ENCODE assay signal across 16 cellular contexts in the genomic region with DNA sequence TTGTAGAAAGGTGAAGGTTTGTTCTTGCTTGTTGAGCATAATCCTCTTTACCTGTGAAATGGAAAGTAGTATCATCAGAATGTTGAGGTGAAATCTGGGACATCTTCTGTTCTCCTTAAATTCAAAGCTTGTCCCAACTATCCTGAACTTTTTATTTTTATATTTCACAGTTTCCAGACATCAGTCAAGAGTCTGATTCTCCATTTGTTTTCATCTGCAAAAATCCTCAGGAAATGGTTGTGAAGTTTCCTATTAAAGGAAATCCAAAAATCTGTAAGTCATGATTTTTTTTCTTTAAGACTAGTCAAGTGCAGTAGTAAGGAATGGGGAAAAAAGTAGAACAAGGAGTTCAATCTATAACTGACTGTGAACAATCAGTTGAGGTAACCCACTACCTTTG. TPM values are rescaled to one million over a fixed set of nuclear protein-coding genes. Genes with fewer than 3 reads are reported as not detected.
DNase-seq lines count a peak whose midpoint lies in the region; ATAC-seq and FAIRE-seq lines count a peak whose summit lies in the region.
"Had no signal": no experiment of that assay in that cellular context is flagged by ENCODE, and none has a peak within 500 bp of the region (broad histone marks: within the 10 kb centered on the region; RNA-seq: fewer than 3 reads in every experiment).

No MANE protein-coding gene starts in this region.

- no peak overlapping the region for H2BK5ac ChIP-seq in mesenchymal stem cell (ENCODE audit: low read depth, low read length, poor library complexity, severe bottlenecking)

- no peak overlapping the region for H2AK5ac ChIP-seq in mesenchymal stem cell (ENCODE audit: low read length, severe bottlenecking)

- peaks cover 9 to 38% (median 33%) of the 10 kb centered on the region in 4 donors for H3K4me1 Mint-ChIP-seq in CD4-positive, CD25-positive, alpha-beta regulatory T cell
- peaks cover 27% of the 10 kb centered on the region for H3K4me1 Mint-ChIP-seq in activated T-helper 17 cell treated with anti-CD3 and anti-CD28 coated beads, Interleukin-2, amount 50 U/mL, for 72 hours

- no peak for ATAC-seq in CD4-positive, CD25-positive, alpha-beta regulatory T cell (ENCODE audit: low read depth in 2 of 2)
- no peak for ATAC-seq in activated T-helper 17 cell treated with anti-CD3 and anti-CD28 coated beads, Interleukin-2, amount 50 U/mL, for 72 hours (replicated peaks)
- ATAC-seq in HG03439 (IDR thresholded peaks at IDR 0.05; ENCODE audit: unreplicated experiment), result no peak
- ATAC-seq in GM19397 (IDR thresholded peaks at IDR 0.05; ENCODE audit: unreplicated experiment), result no peak
- ATAC-seq: mucosa of descending colon had no signal

- DNase-seq in CD4-positive, CD25-positive, alpha-beta regulatory T cell, result no peak
- DNase-seq in mesenchymal stem cell (no peak), mucosa of gallbladder (ENCODE audit: low spot score) (no peak)
- DNase-seq: activated CD4-positive, CD25-positive, alpha-beta regulatory T cell; activated effector memory CD4-positive, alpha-beta T cell treated with Interleukin-2 at 50 U/mL for 16 hours; mucosa of descending colon; MV-4-11; stimulated activated CD4-positive, alpha-beta T cell treated with anti-CD3 and anti-CD28 coated beads, Interleukin-1b, Interleukin-23, amount 100 ng/mL, for 48 hours had no signal

- H2BK120ac ChIP-seq in mesenchymal stem cell (ENCODE audit: low read depth, low read length), result no peak overlapping the region

- peak overlapping the region in 2 of 3 donors; percentile 35 to 50 for H3K27ac Mint-ChIP-seq in CD4-positive, CD25-positive, alpha-beta regulatory T cell
- peak overlapping the region; percentile 80 for H3K27ac Mint-ChIP-seq in activated T-helper 17 cell treated with anti-CD3 and anti-CD28 coated beads, Interleukin-2, amount 50 U/mL, for 72 hours

- H3K23ac ChIP-seq in mesenchymal stem cell (ENCODE audit: low read length in 2 of 2), result no peak overlapping the region

- H3K4me3 Mint-ChIP-seq in CD4-positive, CD25-positive, alpha-beta regulatory T cell, result no peak overlapping the region
- H3K4me3 Mint-ChIP-seq in activated T-helper 17 cell treated with anti-CD3 and anti-CD28 coated beads, Interleukin-2, amount 50 U/mL, for 72 hours, result peak overlapping the region; percentile 58

- H3K27me3 Mint-ChIP-seq in CD4-positive, CD25-positive, alpha-beta regulatory T cell, result no peaks in the 10 kb centered on the region
- H3K27me3 Mint-ChIP-seq in activated T-helper 17 cell treated with anti-CD3 and anti-CD28 coated beads, Interleukin-2, amount 50 U/mL, for 72 hours, result no peaks in the 10 kb centered on the region

- H2AFZ ChIP-seq in mesenchymal stem cell (ENCODE audit: low read depth, low read length), result no peak overlapping the region

- H3K9ac ChIP-seq in mesenchymal stem cell (ENCODE audit: low read length), result peak overlapping the region; percentile 53
- H3K9ac ChIP-seq: BLaER1 treated with 17β-estradiol and CSF1 and Interleukin-3, amounts not matched to agents 10 nM and 100 nM had no signal

- H2BK12ac ChIP-seq in mesenchymal stem cell (ENCODE audit: low read length in 2 of 2), result no peak overlapping the region

- no peak overlapping the region for H2BK15ac ChIP-seq in mesenchymal stem cell (ENCODE audit: low read depth, poor library complexity, severe bottlenecking)

- H3K27ac ChIP-seq in CD4-positive, CD25-positive, alpha-beta regulatory T cell (ENCODE audit: insufficient read depth, low read length, poor library complexity, severe bottlenecking), result no peak overlapping the region
- H3K27ac ChIP-seq in mesenchymal stem cell (ENCODE audit: low read length, poor library complexity, severe bottlenecking), result peak overlapping the region; percentile 83
- H3K27ac ChIP-seq: BLaER1 treated with 17β-estradiol and CSF1 and Interleukin-3, amounts not matched to agents 10 nM and 100 nM; SK-N-MC had no signal

- no peaks in the 10 kb centered on the region for H3K9me3 Mint-ChIP-seq in CD4-positive, CD25-positive, alpha-beta regulatory T cell
- H3K9me3 Mint-ChIP-seq in activated T-helper 17 cell treated with anti-CD3 and anti-CD28 coated beads, Interleukin-2, amount 50 U/mL, for 72 hours, result no peaks in the 10 kb centered on the region

- H3K36me3 ChIP-seq in CD4-positive, CD25-positive, alpha-beta regulatory T cell (ENCODE audit: control insufficient read depth, insufficient read depth, low read length), result peaks cover 28% of the 10 kb centered on the region
- peaks cover 7 to 42% of the 10 kb centered on the region in 2 experiments for H3K36me3 ChIP-seq in mesenchymal stem cell (ENCODE audit: control insufficient read depth in 1 of 2, insufficient read depth in 2 of 2, low read depth in 1 of 2, low read length in 2 of 2)

- H4K8ac ChIP-seq in mesenchymal stem cell (ENCODE audit: low read length), result no peak overlapping the region

- peaks cover 11% of the 10 kb centered on the region for H3K79me1 ChIP-seq in mesenchymal stem cell (replicated peaks; ENCODE audit: low read length, poor library complexity, severe bottlenecking)

- H3K4me1 ChIP-seq in CD4-positive, CD25-positive, alpha-beta regulatory T cell (ENCODE audit: control insufficient read depth, insufficient read depth, low read length, poor library complexity, severe bottlenecking), result peaks cover 5% of the 10 kb centered on the region
- peaks cover 2% of the 10 kb centered on the region for H3K4me1 ChIP-seq in mesenchymal stem cell (ENCODE audit: control insufficient read depth, insufficient read depth, low read depth, low read length)

- H3K27me3 ChIP-seq in CD4-positive, CD25-positive, alpha-beta regulatory T cell (ENCODE audit: control insufficient read depth, insufficient read depth, low read length), result no peaks in the 10 kb centered on the region
- H3K27me3 ChIP-seq in mesenchymal stem cell (ENCODE audit: control insufficient read depth in 1 of 2, insufficient read depth in 1 of 2, low read length in 2 of 2), result no peaks in the 10 kb centered on the region
- H3K27me3 ChIP-seq: BLaER1 treated with 17β-estradiol and CSF1 and Interleukin-3, amounts not matched to agents 10 nM and 100 nM; vagina had no signal

- FAIRE-seq in G401.6 (lab: Jason Lieb, UNC), result peak; percentile 15
- FAIRE-seq: HTR-8/SVneo had no signal

- H3K14ac ChIP-seq in mesenchymal stem cell (ENCODE audit: low read length in 2 of 2), result no peak overlapping the region

- H3K4ac ChIP-seq in mesenchymal stem cell (ENCODE audit: low read depth in 1 of 2, low read length in 2 of 2), result no peak overlapping the region

- no peak overlapping the region for H3K4me3 ChIP-seq in CD4-positive, CD25-positive, alpha-beta regulatory T cell (ENCODE audit: low read depth, low read length)
- no peak overlapping the region for H3K4me3 ChIP-seq in mesenchymal stem cell (ENCODE audit: insufficient read depth in 1 of 2, low read depth in 1 of 2, low read length in 2 of 2)
- H3K4me3 ChIP-seq: BLaER1 treated with 17β-estradiol and CSF1 and Interleukin-3, amounts not matched to agents 10 nM and 100 nM; mucosa of descending colon; SK-N-MC; vagina had no signal

- H3K4me2 ChIP-seq in mesenchymal stem cell (ENCODE audit: low read length, poor library complexity, severe bottlenecking), result no peak overlapping the region

- no peak overlapping the region for H4K91ac ChIP-seq in mesenchymal stem cell (ENCODE audit: low read length)

- peaks cover 26% of the 10 kb centered on the region for H3K36me3 Mint-ChIP-seq in CD4-positive, CD25-positive, alpha-beta regulatory T cell
- peaks cover 72% of the 10 kb centered on the region for H3K36me3 Mint-ChIP-seq in activated T-helper 17 cell treated with anti-CD3 and anti-CD28 coated beads, Interleukin-2, amount 50 U/mL, for 72 hours (ENCODE audit: low read depth)

- H3K18ac ChIP-seq in mesenchymal stem cell (ENCODE audit: low read depth in 1 of 2, low read length in 2 of 2), result no peak overlapping the region

- no peaks in the 10 kb centered on the region for H3K9me3 ChIP-seq in CD4-positive, CD25-positive, alpha-beta regulatory T cell (ENCODE audit: control insufficient read depth in 2 of 2, low read length in 2 of 2)
- H3K9me3 ChIP-seq in mesenchymal stem cell (ENCODE audit: control insufficient read depth, low read length), result no peaks in the 10 kb centered on the region
- H3K9me3 ChIP-seq: BLaER1 treated with 17β-estradiol and CSF1 and Interleukin-3, amounts not matched to agents 10 nM and 100 nM; mucosa of descending colon; vagina had no signal

RNA-seq across cellular contexts. Expression of a gene that starts 15.5 kb away (rescaled TPM):
- total RNA-seq in CD4-positive, CD25-positive, alpha-beta regulatory T cell, result 39.0 TPM
- 1 to 10 TPM in 3 of 4 donors, under 1 TPM in 1; 0.64 to 2.6 (median 1.6) TPM for polyA plus RNA-seq in CD4-positive, CD25-positive, alpha-beta regulatory T cell
- 10 to 100 TPM; 27.3 to 41.2 TPM for total RNA-seq in activated T-helper 17 cell treated with anti-CD3 and anti-CD28 coated beads, Interleukin-2, amount 50 U/mL, for 72 hours
- polyA plus RNA-seq in mesenchymal stem cell (2013, experiment 1 of 2), result 16.4 TPM
- polyA plus RNA-seq in mesenchymal stem cell (2013, experiment 2 of 2), result 15.5 TPM
- total RNA-seq in mucosa of gallbladder, result 36.3 TPM

RNA-seq across cellular contexts. Expression of a gene that starts 57.2 kb away (rescaled TPM):
- total RNA-seq in CD4-positive, CD25-positive, alpha-beta regulatory T cell, result 26.3 TPM
- polyA plus RNA-seq in CD4-positive, CD25-positive, alpha-beta regulatory T cell, result 10 to 100 TPM; 29.9 to 47.3 (median 39.9) TPM
- total RNA-seq in activated T-helper 17 cell treated with anti-CD3 and anti-CD28 coated beads, Interleukin-2, amount 50 U/mL, for 72 hours, result 10 to 100 TPM; 26.6 to 26.7 TPM
- 44.1 TPM for polyA plus RNA-seq in mesenchymal stem cell (2013, experiment 1 of 2)
- 43.4 TPM for polyA plus RNA-seq in mesenchymal stem cell (2013, experiment 2 of 2)
- total RNA-seq in mucosa of gallbladder, result 24.1 TPM
